Comparison of ENCODE assay signal across 26 cellular contexts in the genomic region with DNA sequence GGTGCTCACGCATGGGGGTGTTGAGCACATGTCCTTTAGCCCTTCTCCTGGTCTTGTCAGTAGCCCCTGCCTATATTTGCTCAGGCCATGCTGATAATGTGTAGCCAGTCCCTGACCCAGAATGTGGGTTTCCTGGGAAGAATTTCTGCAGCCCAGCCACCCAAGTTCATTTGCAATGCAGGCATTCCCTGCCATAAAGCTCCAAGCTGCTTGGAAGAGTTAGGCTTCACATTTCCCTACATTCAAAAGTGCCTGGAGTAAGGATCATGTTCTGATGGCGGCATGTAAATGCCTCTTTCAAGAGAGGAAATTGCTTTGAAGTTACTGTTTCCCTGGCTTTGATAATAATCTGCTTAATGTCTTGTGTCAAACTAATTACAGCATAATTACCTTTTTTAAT.
"Had no signal": no experiment of that assay in that cellular context is flagged by ENCODE, and none has a peak within 500 bp of the region (broad histone marks: within the 10 kb centered on the region; RNA-seq: fewer than 3 reads in every experiment).

No MANE protein-coding gene starts in this region.

- H3K9me3 ChIP-seq: ascending aorta, body of pancreas had no signal

- H3K27ac Mint-ChIP-seq: activated B cell treated with CpG ODN at 0.5 μM for 24 hours; activated CD4-positive, alpha-beta T cell treated with anti-CD3 and anti-CD28 coated beads, Interleukin-2, amount 10 ng/mL, durations not matched to agents 24 days and 14 days; activated naive CD4-positive, alpha-beta T cell treated with anti-CD3 and anti-CD28 coated beads, Interleukin-2, amount 50 U/mL, for 72 hours; activated naive CD8-positive, alpha-beta T cell treated with anti-CD3 and anti-CD28 coated beads, Interleukin-2, amount 50 U/mL, for 24 hours; T-helper 17 cell had no signal

- H3K4me3 ChIP-seq: ascending aorta, body of pancreas had no signal

- H3K4me1 ChIP-seq: body of pancreas had no signal

- H3K36me3 Mint-ChIP-seq: activated naive CD4-positive, alpha-beta T cell treated with anti-CD3 and anti-CD28 coated beads, Interleukin-2, amount 50 U/mL, for 72 hours had no signal

- H3K9me3 Mint-ChIP-seq: activated B cell treated with CpG ODN at 0.5 μM for 24 hours; activated CD4-positive, alpha-beta T cell treated with anti-CD3 and anti-CD28 coated beads, Interleukin-2, amount 10 ng/mL, durations not matched to agents 24 days and 14 days; activated naive CD8-positive, alpha-beta T cell treated with anti-CD3 and anti-CD28 coated beads, Interleukin-2, amount 50 U/mL, for 24 hours; activated T-cell treated with anti-CD3 and anti-CD28 coated beads, Interleukin-2, amount 50 U/mL, for 4 hours had no signal

- H3K27ac ChIP-seq: ascending aorta, body of pancreas, KMS-11 had no signal

- H3K27me3 ChIP-seq: ascending aorta, body of pancreas had no signal

- ATAC-seq: activated naive CD4-positive, alpha-beta T cell treated with anti-CD3 and anti-CD28 coated beads, Interleukin-2, amount 50 U/mL, for 72 hours; activated naive CD8-positive, alpha-beta T cell treated with anti-CD3 and anti-CD28 coated beads, Interleukin-2, amount 50 U/mL, for 24 hours; activated T-cell treated with anti-CD3 and anti-CD28 coated beads, Interleukin-2, amount 50 U/mL, for 4 hours; body of pancreas; PC-3; T-helper 17 cell had no signal

- DNase-seq: activated B cell treated with CpG ODN at 0.5 μM for 24 hours; activated CD4-positive, alpha-beta T cell treated with anti-CD3 and anti-CD28 coated beads for 1 hour; activated CD8-positive, alpha-beta memory T cell treated with anti-CD3 and anti-CD28 coated beads for 24 hours; activated effector memory CD4-positive, alpha-beta T cell treated with anti-CD3 and anti-CD28 coated beads, Interleukin-2, amount 50 U/mL, for 16 hours; activated naive CD4-positive, alpha-beta T cell treated with Interleukin-2 at 50 U/mL for 16 hours; activated naive CD8-positive, alpha-beta T cell treated with anti-CD3 and anti-CD28 coated beads, Interleukin-2, amount 50 U/mL, for 24 hours; activated T-cell treated with anti-CD3 and anti-CD28 coated beads, Interleukin-2, amount 50 U/mL, for 4 hours; amniotic stem cell; body of pancreas; central memory CD4-positive, alpha-beta T cell; NCI-H1092; NCI-H1436; NCI-H1694 treated with DMSO at 0.1 percent for 48 hours; NCI-H2029 treated with DMSO at 0.1 percent for 48 hours; NCI-H446; NCI-H524; NCI-H774; NK-92 treated with Interleukin-12 subunit alpha and Interleukin-12 subunit beta, amount 100 ng/mL, for 24 hours; PC-3; SHP77 treated with DMSO at 0.1 percent for 48 hours; T-helper 17 cell; T-helper 9 cell had no signal

- H3K4me3 Mint-ChIP-seq: activated B cell treated with CpG ODN at 0.5 μM for 24 hours; activated CD4-positive, alpha-beta T cell treated with anti-CD3 and anti-CD28 coated beads, Interleukin-2, amount 10 ng/mL, durations not matched to agents 24 days and 14 days; activated naive CD8-positive, alpha-beta T cell treated with anti-CD3 and anti-CD28 coated beads, Interleukin-2, amount 50 U/mL, for 24 hours; activated T-cell treated with anti-CD3 and anti-CD28 coated beads, Interleukin-2, amount 50 U/mL, for 4 hours; T-helper 17 cell had no signal

- H3K4me1 Mint-ChIP-seq: activated B cell treated with CpG ODN at 0.5 μM for 24 hours; activated CD4-positive, alpha-beta T cell treated with anti-CD3 and anti-CD28 coated beads, Interleukin-2, amount 10 ng/mL, durations not matched to agents 24 days and 14 days; activated naive CD8-positive, alpha-beta T cell treated with anti-CD3 and anti-CD28 coated beads, Interleukin-2, amount 50 U/mL, for 24 hours; T-helper 17 cell had no signal

- H3K27me3 Mint-ChIP-seq: activated CD4-positive, alpha-beta T cell treated with anti-CD3 and anti-CD28 coated beads, Interleukin-2, amount 10 ng/mL, durations not matched to agents 24 days and 14 days; activated naive CD8-positive, alpha-beta T cell treated with anti-CD3 and anti-CD28 coated beads, Interleukin-2, amount 50 U/mL, for 24 hours had no signal
